Comparison of ENCODE assay signal across 10 cellular contexts in the genomic region with DNA sequence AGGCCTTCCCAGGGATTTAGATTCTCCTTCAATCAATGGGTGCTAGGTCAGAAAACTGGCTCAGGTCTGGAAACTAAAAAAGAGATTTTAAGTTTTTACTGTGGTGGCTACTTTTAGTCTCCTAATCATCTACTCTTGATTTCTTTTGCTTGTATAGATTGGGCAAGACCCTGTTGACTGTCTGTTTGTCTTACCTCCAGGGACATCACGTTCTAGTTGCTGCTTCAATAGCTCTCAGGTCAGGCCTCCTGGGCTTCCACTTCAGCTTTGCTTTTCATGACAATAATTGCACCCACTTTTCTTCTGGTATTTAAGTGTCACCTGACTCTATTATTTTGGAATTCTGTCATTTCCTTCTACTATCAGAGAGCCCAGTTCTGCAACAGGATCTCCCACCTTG. TPM values are rescaled to one million over a fixed set of nuclear protein-coding genes. Genes with fewer than 3 reads are reported as not detected.
"Had no signal": no experiment of that assay in that cellular context is flagged by ENCODE, and none has a peak within 500 bp of the region (broad histone marks: within the 10 kb centered on the region; RNA-seq: fewer than 3 reads in every experiment).

No MANE protein-coding gene starts in this region.

- H3K4me3 ChIP-seq: GM23248, HAP-1 had no signal

- H2AFZ ChIP-seq: GM23248 had no signal

- H3K4me3 Mint-ChIP-seq: HFFc6 had no signal

- ATAC-seq: HCT116 had no signal

- H3K9ac ChIP-seq: GM23248 had no signal

- H3K4me1 ChIP-seq: HAP-1 had no signal

- H3K9me3 ChIP-seq: HAP-1 had no signal

- DNase-seq: GM23248, GOT3, H7, HFFc6, IMR-90 had no signal

- H3K27ac Mint-ChIP-seq: HFFc6 had no signal

- H3K36me3 ChIP-seq: HAP-1 had no signal

- H3K27ac ChIP-seq: GM23248, HL-60 had no signal

- H3K9me3 Mint-ChIP-seq: HFFc6 had no signal

RNA-seq across cellular contexts. Expression of a gene that starts 48.0 kb away (rescaled TPM):
- total RNA-seq: H4, HFFc6, HT1080, IMR-90 had no signal
